17 cellular contexts compared by ENCODE assay signal in the genomic region with DNA sequence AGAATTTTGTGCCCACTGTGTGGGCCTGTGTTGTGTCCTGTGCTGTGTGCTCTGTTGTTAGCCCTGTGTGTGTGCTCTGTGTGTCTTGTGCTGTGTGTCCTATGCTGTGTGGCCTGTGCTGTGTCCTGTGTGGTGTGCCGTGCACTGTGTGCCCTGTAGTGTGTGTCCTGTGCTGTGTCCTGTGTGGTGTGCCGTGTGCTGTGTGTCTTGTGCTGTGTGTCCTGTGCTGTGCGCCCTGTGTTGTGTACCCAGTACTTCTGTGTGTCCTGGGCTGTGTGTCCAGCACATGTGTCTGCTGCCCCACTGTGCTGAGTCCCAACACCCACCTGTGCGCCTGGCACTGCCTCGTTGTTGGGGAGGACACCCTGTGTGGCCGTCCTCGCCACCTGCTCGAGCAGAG. TPM values are rescaled to one million over a fixed set of nuclear protein-coding genes. Genes with fewer than 3 reads are reported as not detected.
"Had no signal": no experiment of that assay in that cellular context is flagged by ENCODE, and none has a peak within 500 bp of the region (broad histone marks: within the 10 kb centered on the region; RNA-seq: fewer than 3 reads in every experiment).

No MANE protein-coding gene starts in this region.

- H3K4me1 ChIP-seq: pancreas had no signal

- H3K27me3 ChIP-seq: pancreas had no signal

- H3K9me3 Mint-ChIP-seq: natural killer cell; neural crest cell; stimulated activated effector memory CD8-positive, alpha-beta T cell treated with anti-CD3 and anti-CD28 coated beads, Interleukin-12 subunit alpha, Interleukin-12 subunit beta, amount 100 ng/mL, for 72 hours had no signal

- H3K4me3 ChIP-seq: esophagus muscularis mucosa, gastrocnemius medialis, heart right ventricle, mucosa of descending colon, pancreas, suprapubic skin, tibial artery, upper lobe of right lung had no signal

- H3K27ac Mint-ChIP-seq: natural killer cell; progenitor cell of endocrine pancreas; stimulated activated effector memory CD8-positive, alpha-beta T cell treated with anti-CD3 and anti-CD28 coated beads, Interleukin-12 subunit alpha, Interleukin-12 subunit beta, amount 100 ng/mL, for 72 hours had no signal

- ATAC-seq: gastrocnemius medialis had no signal

- H3K4me3 Mint-ChIP-seq: natural killer cell; neural crest cell; stimulated activated effector memory CD8-positive, alpha-beta T cell treated with anti-CD3 and anti-CD28 coated beads, Interleukin-12 subunit alpha, Interleukin-12 subunit beta, amount 100 ng/mL, for 72 hours had no signal

- H3K9me3 ChIP-seq: esophagus muscularis mucosa, gastrocnemius medialis, heart right ventricle, mucosa of descending colon, pancreas, suprapubic skin, tibial artery, upper lobe of right lung had no signal

- FAIRE-seq: endometrium, islet of Langerhans, pancreas had no signal

- H3K36me3 ChIP-seq: esophagus muscularis mucosa, gastrocnemius medialis, heart right ventricle, pancreas, suprapubic skin, tibial artery, upper lobe of right lung had no signal

- H3K36me3 Mint-ChIP-seq: natural killer cell; stimulated activated effector memory CD8-positive, alpha-beta T cell treated with anti-CD3 and anti-CD28 coated beads, Interleukin-12 subunit alpha, Interleukin-12 subunit beta, amount 100 ng/mL, for 72 hours had no signal

- DNase-seq: gastrocnemius medialis, tibial artery had no signal

- H3K27ac ChIP-seq: epithelial cell of prostate, esophagus muscularis mucosa, gastrocnemius medialis, heart right ventricle, pancreas, suprapubic skin, tibial artery, upper lobe of right lung had no signal

RNA-seq across cellular contexts. Expression of a gene that starts 53.2 kb away (rescaled TPM):
- total RNA-seq: fibroblast of villous mesenchyme, lung microvascular endothelial cell had no signal
